Comparison of ENCODE assay signal across 8 cellular contexts in the genomic region with DNA sequence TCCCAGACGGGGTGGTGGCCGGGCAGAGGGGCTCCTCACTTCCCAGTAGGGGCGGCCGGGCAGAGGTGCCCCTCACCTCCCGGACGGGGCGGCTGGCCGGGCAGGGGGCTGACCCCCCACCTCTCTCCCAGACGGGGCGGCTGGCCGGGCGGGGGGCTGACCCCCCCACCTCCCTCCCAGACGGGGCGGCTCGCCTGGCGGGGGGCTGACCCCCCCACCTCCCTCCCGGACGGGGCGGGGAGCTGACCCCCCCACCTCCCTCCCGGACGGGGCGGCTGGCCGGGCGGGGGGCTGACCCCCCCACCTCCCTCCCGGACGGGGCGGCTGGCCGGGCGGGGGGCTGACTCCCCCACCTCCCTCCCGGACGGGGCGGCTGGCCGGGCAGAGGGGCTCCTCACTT. TPM values are rescaled to one million over a fixed set of nuclear protein-coding genes. Genes with fewer than 3 reads are reported as not detected.
DNase-seq lines count a peak whose midpoint lies in the region; ATAC-seq, FAIRE-seq and TF ChIP-seq lines count a peak whose summit lies in the region.
"Not testable (repeated sequence)": the region's sequence is repeated elsewhere in the genome, so short reads cannot be mapped to it uniquely, and the experiment has no call there.

No MANE protein-coding gene starts in this region.

- not testable (repeated sequence) for H3K27me3 Mint-ChIP-seq in stimulated activated naive CD8-positive, alpha-beta T cell treated with anti-CD3 and anti-CD28 coated beads, Interleukin-15, amount 100 ng/mL, for 72 hours

- not testable (repeated sequence) for H3K9me3 Mint-ChIP-seq in stimulated activated naive CD8-positive, alpha-beta T cell treated with anti-CD3 and anti-CD28 coated beads, Interleukin-15, amount 100 ng/mL, for 72 hours

- peaks cover 21% of the 10 kb centered on the region for H3K4me1 ChIP-seq in A549
- H3K4me1 ChIP-seq in RWPE2 (ENCODE audit: insufficient read depth, poor library complexity, severe bottlenecking); sigmoid colon; testis: not testable (repeated sequence)

- not testable (repeated sequence) for ATAC-seq in A549; RWPE2 (ENCODE audit: low read depth)
- peak; percentile 60 for ATAC-seq in stimulated activated naive CD8-positive, alpha-beta T cell treated with anti-CD3 and anti-CD28 coated beads, Interleukin-15, amount 100 ng/mL, for 72 hours

- H3K4me3 ChIP-seq in A549; RWPE2 (ENCODE audit: severe bottlenecking); sigmoid colon: not testable (repeated sequence)
- H3K4me3 ChIP-seq in fibroblast of villous mesenchyme (ENCODE audit: low read depth, low read length) (peak overlapping the region; percentile 50), testis (peak overlapping the region; percentile 24 to 41)

- FAIRE-seq in A549 (lab: Jason Lieb, UNC) = not testable (repeated sequence)

- not testable (repeated sequence) for TF ChIP-seq EP300 in A549 (IDR thresholded peaks at IDR 0.05); sigmoid colon (IDR thresholded peaks at IDR 0.05)

- no CpG with 5 or more reads among the region's 33 CpGs for WGBS in A549 (ENCODE audit: missing lambda C conversion rate)
- 80 to 86% methylated on average over 26 to 28 of the region's 33 CpGs for WGBS in sigmoid colon, 2 donors
- no CpG with 5 or more reads among the region's 33 CpGs for WGBS in testis, 2 donors

- H3K27ac ChIP-seq in A549 (peak overlapping the region; percentile 71 to 82; a peak in 4 of 6 replicates), RWPE2 (ENCODE audit: poor library complexity, severe bottlenecking) (peak overlapping the region; percentile 39), VCaP (peak overlapping the region; percentile 67)
- H3K27ac ChIP-seq in sigmoid colon, testis: not testable (repeated sequence)

- not testable (repeated sequence) for TF ChIP-seq RAD21 in A549 (conservative IDR thresholded peaks at IDR 0.05 in 1 of 2, IDR thresholded peaks at IDR 0.05 in 1 of 2)

- H3K4me1 Mint-ChIP-seq in stimulated activated naive CD8-positive, alpha-beta T cell treated with anti-CD3 and anti-CD28 coated beads, Interleukin-15, amount 100 ng/mL, for 72 hours = not testable (repeated sequence)

- H3K27ac Mint-ChIP-seq in stimulated activated naive CD8-positive, alpha-beta T cell treated with anti-CD3 and anti-CD28 coated beads, Interleukin-15, amount 100 ng/mL, for 72 hours = not testable (repeated sequence)

- intact Hi-C loops in sigmoid colon (cut with DNase I); testis (cut with DNase I; ENCODE audit: low total_unique reads): not testable (repeated sequence)

- POLR2A ChIA-PET in A549 (lab: Yijun Ruan, JAX) = not testable (repeated sequence)

- CTCF ChIA-PET in A549 (lab: Yijun Ruan, JAX) = not testable (repeated sequence)

- not testable (repeated sequence) for TF ChIP-seq CTCF in A549 (IDR thresholded peaks at IDR 0.05); RWPE2 (IDR thresholded peaks at IDR 0.05; ENCODE audit: poor library complexity, severe bottlenecking); VCaP (conservative IDR thresholded peaks at IDR 0.05); fibroblast of villous mesenchyme (IDR thresholded peaks at IDR 0.05; ENCODE audit: insufficient read depth, low read depth, low read length); sigmoid colon (IDR thresholded peaks at IDR 0.05); testis (IDR thresholded peaks at IDR 0.05)

- peak overlapping the region; percentile 48; the same call in 2 of the 3 replicates for H3K4me2 ChIP-seq in A549

- not testable (repeated sequence) for H3K4me3 Mint-ChIP-seq in stimulated activated naive CD8-positive, alpha-beta T cell treated with anti-CD3 and anti-CD28 coated beads, Interleukin-15, amount 100 ng/mL, for 72 hours

- H3K27me3 ChIP-seq in RWPE2 (ENCODE audit: insufficient read depth, poor library complexity, severe bottlenecking); sigmoid colon; testis: not testable (repeated sequence)

- TF ChIP-seq POLR2A in A549 (IDR thresholded peaks at IDR 0.05; ENCODE audit: low read length); sigmoid colon (IDR thresholded peaks at IDR 0.05); testis (IDR thresholded peaks at IDR 0.05): not testable (repeated sequence)

- not testable (repeated sequence) for H3K9me3 ChIP-seq in A549; RWPE2 (ENCODE audit: severe bottlenecking); sigmoid colon; testis

- not testable (repeated sequence) for H3K36me3 ChIP-seq in RWPE2 (ENCODE audit: low read depth); sigmoid colon; testis (ENCODE audit: low read depth, missing control alignments)

- not testable (repeated sequence) for DNase-seq in A549 (ENCODE audit: low read depth in 1 of 2, low spot score in 1 of 2); RWPE2 (ENCODE audit: low spot score); fibroblast of villous mesenchyme (ENCODE audit: low read depth); stimulated activated naive CD8-positive, alpha-beta T cell treated with anti-CD3 and anti-CD28 coated beads, Interleukin-15, amount 100 ng/mL, for 72 hours; testis
- DNase-seq in mesenteric fat pad (ENCODE audit: low spot score) (peak; percentile 11), sigmoid colon (peak; percentile 10)

RNA-seq across cellular contexts. Expression of a gene that starts 11.5 kb away (rescaled TPM):
- 35.9 and 38.9 TPM in 2 replicates for polyA plus RNA-seq in A549 (2011; rRNA removed)
- polyA plus RNA-seq in A549 (2012; cell fraction: cytosol; rRNA removed) = 5.7 and 7.2 TPM in 2 replicates
- polyA plus RNA-seq in A549 (2012; cell fraction: nucleus; rRNA removed) = 7.5 and 12.1 TPM in 2 replicates
- 14.9 to 15.4 TPM (median 15.1 TPM) in 3 replicates for polyA plus RNA-seq in A549 (2017; fragmentation: RNase III; extraction: RNeasy Plus Mini Kit Qiagen cat#74134 plus additional on column Dnase treatment)
- 43.0 and 47.5 TPM in 2 replicates for polyA minus RNA-seq in A549 (2011; rRNA and poly(A)+ RNA removed)
- 38.3 and 45.8 TPM in 2 replicates for total RNA-seq in fibroblast of villous mesenchyme
- 29.7 TPM for total RNA-seq in mesenteric fat pad
- 10 to 100 TPM; 29.3 to 37.9 (median 31.5) TPM for total RNA-seq in sigmoid colon
- 10 to 100 TPM in 1 of 3 donors, 1 to 10 TPM in 2; 7.2 to 14.7 (median 7.9) TPM for polyA plus RNA-seq in sigmoid colon
- total RNA-seq in testis = 10 to 100 TPM; 49.9 to 64.7 TPM
- polyA plus RNA-seq in testis (ENCODE audit: insufficient read depth, low read depth, low replicate concordance) = 52.6 TPM

RNA-seq across cellular contexts. Expression of a gene that starts 26.0 kb away (rescaled TPM):
- polyA plus RNA-seq in A549 (2011; rRNA removed) = 154 and 159 TPM in 2 replicates
- polyA plus RNA-seq in A549 (2012; cell fraction: cytosol; rRNA removed) = 191 and 192 TPM in 2 replicates
- 203 and 229 TPM in 2 replicates for polyA plus RNA-seq in A549 (2012; cell fraction: nucleus; rRNA removed)
- polyA plus RNA-seq in A549 (2017; fragmentation: RNase III; extraction: RNeasy Plus Mini Kit Qiagen cat#74134 plus additional on column Dnase treatment) = 122 to 128 TPM (median 125 TPM) in 3 replicates
- 103 and 114 TPM in 2 replicates for polyA minus RNA-seq in A549 (2011; rRNA and poly(A)+ RNA removed)
- 7.4 and 8.6 TPM in 2 replicates for total RNA-seq in fibroblast of villous mesenchyme
- total RNA-seq in mesenteric fat pad = 63.9 TPM
- 10 to 100 TPM; 11.8 to 20.8 (median 15.6) TPM for total RNA-seq in sigmoid colon
- polyA plus RNA-seq in sigmoid colon = 10 to 100 TPM in 2 of 3 donors, 1 to 10 TPM in 1; 9.0 to 35.6 (median 21.5) TPM
- total RNA-seq in testis = 10 to 100 TPM; 16.3 to 26.9 TPM
- 17.8 TPM for polyA plus RNA-seq in testis (ENCODE audit: insufficient read depth, low read depth, low replicate concordance)
